11 cellular contexts compared by ENCODE assay signal in the genomic region with DNA sequence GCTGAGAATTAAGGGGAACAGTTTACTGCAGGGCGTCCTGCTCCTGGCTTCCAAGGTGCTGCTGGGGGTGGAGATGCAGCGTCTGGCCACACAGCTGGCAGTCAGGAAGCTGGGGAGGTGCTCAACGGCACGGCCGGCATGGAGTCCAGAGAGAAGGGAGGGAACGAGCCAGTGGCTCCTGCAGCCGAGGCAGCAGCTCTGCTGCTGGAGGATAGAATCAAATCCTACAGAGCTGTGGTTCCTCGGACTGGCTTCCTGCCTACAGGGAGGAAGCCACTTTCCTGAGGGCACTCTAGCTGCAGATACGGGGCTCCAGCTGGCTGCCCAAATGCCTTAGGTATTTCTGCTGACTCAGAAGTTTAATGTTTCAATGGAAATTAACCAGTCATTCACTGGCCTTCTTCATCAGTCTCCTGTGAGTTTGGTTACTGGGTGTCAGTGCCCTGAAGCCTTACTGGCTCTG.
DNase-seq lines count a peak whose midpoint lies in the region; ATAC-seq and TF ChIP-seq lines count a peak whose summit lies in the region.
"Had no signal": no experiment of that assay in that cellular context is flagged by ENCODE, and none has a peak within 500 bp of the region (broad histone marks: within the 10 kb centered on the region; RNA-seq: fewer than 3 reads in every experiment).

No MANE protein-coding gene starts in this region.

- no peak for ATAC-seq in activated CD8-positive, alpha-beta memory T cell treated with anti-CD3 and anti-CD28 coated beads, Interleukin-2, amount 10 ng/mL, durations not matched to agents 7 days and 5 days
- ATAC-seq: GM12878; naive thymus-derived CD4-positive, alpha-beta T cell had no signal

- H3K4me1 ChIP-seq in breast epithelium, result peaks cover 0 to 12% of the 10 kb centered on the region in 2 donors

- TF ChIP-seq CTCF in mesothelial cell of epicardium (IDR thresholded peaks at IDR 0.05; ENCODE audit: unreplicated experiment) (no peak), breast epithelium (IDR thresholded peaks at IDR 0.05) (no peak)

- DNase-seq in AG08395 (ENCODE audit: low spot score) (peak; percentile 56), NCI-H226 (peak; percentile 8), epidermal melanocyte (ENCODE audit: insufficient read length, low spot score) (peak; percentile 54), mesothelial cell of epicardium (ENCODE audit: low spot score in 2 of 2, unreplicated experiment in 2 of 2) (no peak), MG63 (no peak), breast epithelium (ENCODE audit: low spot score in 2 of 2) (no peak), T1000 (lab: John Stamatoyannopoulos, UW) (no peak)
- DNase-seq in activated CD8-positive, alpha-beta memory T cell treated with anti-CD3 and anti-CD28 coated beads, Interleukin-2, amount 10 ng/mL, durations not matched to agents 7 days and 5 days, result no peak
- DNase-seq: activated T-cell treated with anti-CD3 and anti-CD28 coated beads, Interleukin-2, amount 50 U/mL, for 48 hours; naive thymus-derived CD4-positive, alpha-beta T cell had no signal

- H3K4me3 ChIP-seq in MG63, result no peak overlapping the region
- no peak overlapping the region for H3K4me3 ChIP-seq in breast epithelium
- H3K4me3 ChIP-seq: GM12878 had no signal

- no peaks in the 10 kb centered on the region for H3K9me3 Mint-ChIP-seq in mesothelial cell of epicardium
- no peaks in the 10 kb centered on the region for H3K9me3 Mint-ChIP-seq in activated CD8-positive, alpha-beta memory T cell treated with anti-CD3 and anti-CD28 coated beads, Interleukin-2, amount 10 ng/mL, durations not matched to agents 7 days and 5 days (ENCODE audit: low read depth)

- H3K9me3 ChIP-seq in MG63 (no peaks in the 10 kb centered on the region), breast epithelium (no peaks in the 10 kb centered on the region)

- no peak overlapping the region for H3K4me3 Mint-ChIP-seq in mesothelial cell of epicardium
- H3K4me3 Mint-ChIP-seq in activated CD8-positive, alpha-beta memory T cell treated with anti-CD3 and anti-CD28 coated beads, Interleukin-2, amount 10 ng/mL, durations not matched to agents 7 days and 5 days, result no peak overlapping the region

- TF ChIP-seq POLR2A in breast epithelium (IDR thresholded peaks at IDR 0.05), result no peak

- no peaks in the 10 kb centered on the region for H3K27me3 ChIP-seq in MG63
- H3K27me3 ChIP-seq in breast epithelium, result no peaks in the 10 kb centered on the region

- H3K27ac ChIP-seq in breast epithelium, result no peak overlapping the region

- intact Hi-C loops in breast epithelium (cut with DNase I; ENCODE audit: low total_unique reads), result no loop called here

- no peaks in the 10 kb centered on the region for H3K36me3 ChIP-seq in MG63
- H3K36me3 ChIP-seq in breast epithelium, result no peaks in the 10 kb centered on the region

- CTCF ChIA-PET in activated CD8-positive, alpha-beta memory T cell treated with anti-CD3 and anti-CD28 coated beads, Interleukin-2, amount 10 ng/mL, durations not matched to agents 7 days and 5 days (lab: Charles Lee), result no interaction called here

- H3K4me1 Mint-ChIP-seq in mesothelial cell of epicardium, result peaks cover 14% of the 10 kb centered on the region
- H3K4me1 Mint-ChIP-seq in activated CD8-positive, alpha-beta memory T cell treated with anti-CD3 and anti-CD28 coated beads, Interleukin-2, amount 10 ng/mL, durations not matched to agents 7 days and 5 days, result peaks cover 15% of the 10 kb centered on the region

- H3K36me3 Mint-ChIP-seq in mesothelial cell of epicardium, result peaks cover 4% of the 10 kb centered on the region
- H3K36me3 Mint-ChIP-seq in activated CD8-positive, alpha-beta memory T cell treated with anti-CD3 and anti-CD28 coated beads, Interleukin-2, amount 10 ng/mL, durations not matched to agents 7 days and 5 days, result no peaks in the 10 kb centered on the region

- no peaks in the 10 kb centered on the region for H3K27me3 Mint-ChIP-seq in mesothelial cell of epicardium (ENCODE audit: low read depth)
- H3K27me3 Mint-ChIP-seq in activated CD8-positive, alpha-beta memory T cell treated with anti-CD3 and anti-CD28 coated beads, Interleukin-2, amount 10 ng/mL, durations not matched to agents 7 days and 5 days, result peaks cover 2% of the 10 kb centered on the region
- H3K27me3 Mint-ChIP-seq: naive thymus-derived CD4-positive, alpha-beta T cell had no signal

- peak overlapping the region; percentile 48 for H3K27ac Mint-ChIP-seq in mesothelial cell of epicardium
- H3K27ac Mint-ChIP-seq in activated CD8-positive, alpha-beta memory T cell treated with anti-CD3 and anti-CD28 coated beads, Interleukin-2, amount 10 ng/mL, durations not matched to agents 7 days and 5 days, result no peak overlapping the region
- H3K27ac Mint-ChIP-seq: naive thymus-derived CD4-positive, alpha-beta T cell had no signal

Comparison
In these comparisons a context has a peak if more than half of its experiments do, and no peak if none do; other contexts are left out.
1. DNase-seq: peak in AG08395 (single experiment), NCI-H226 (single experiment) and epidermal melanocyte (single experiment); none in mesothelial cell of epicardium (0 of 2), MG63 (single experiment), breast epithelium (0 of 2), activated CD8-positive, alpha-beta memory T cell treated with anti-CD3 and anti-CD28 coated beads, Interleukin-2, amount 10 ng/mL, durations not matched to agents 7 days and 5 days (single experiment) and T1000 (single experiment).